1 cellular context compared by ENCODE assay signal in genomic region chr6:27669798-27670301, GRCh38.
TF ChIP-seq lines count a peak whose summit lies in the region.

No MANE protein-coding gene starts in this region.

TF ChIP-seq in IMR-90, 13 proteins besides CTCF, POLR2A, EP300 and RAD21 (continued from another document):
- no peak for TF ChIP-seq NFE2L2 (IDR thresholded peaks at IDR 0.05; ENCODE audit: low read depth, low read length)
- TF ChIP-seq CEBPB (IDR thresholded peaks at IDR 0.05; ENCODE audit: low read depth, low read length), result no peak
- no peak for TF ChIP-seq MAZ (IDR thresholded peaks at IDR 0.05; ENCODE audit: borderline replicate concordance, low read depth, low read length)
- no peak for TF ChIP-seq SMC3 (IDR thresholded peaks at IDR 0.05; ENCODE audit: low read depth, low read length)
- no peak for TF ChIP-seq MAFK (IDR thresholded peaks at IDR 0.05; ENCODE audit: low read depth, low read length)
- TF ChIP-seq FOS (IDR thresholded peaks at IDR 0.05; ENCODE audit: low read depth, low read length), result no peak
- TF ChIP-seq MXI1 (IDR thresholded peaks at IDR 0.05; ENCODE audit: borderline replicate concordance, low read depth, low read length), result no peak
- no peak for TF ChIP-seq RFX5 (IDR thresholded peaks at IDR 0.05; ENCODE audit: low read depth, low read length)
TF ChIP-seq in IMR-90: peak in this region for 0.
